In the genomic region with DNA sequence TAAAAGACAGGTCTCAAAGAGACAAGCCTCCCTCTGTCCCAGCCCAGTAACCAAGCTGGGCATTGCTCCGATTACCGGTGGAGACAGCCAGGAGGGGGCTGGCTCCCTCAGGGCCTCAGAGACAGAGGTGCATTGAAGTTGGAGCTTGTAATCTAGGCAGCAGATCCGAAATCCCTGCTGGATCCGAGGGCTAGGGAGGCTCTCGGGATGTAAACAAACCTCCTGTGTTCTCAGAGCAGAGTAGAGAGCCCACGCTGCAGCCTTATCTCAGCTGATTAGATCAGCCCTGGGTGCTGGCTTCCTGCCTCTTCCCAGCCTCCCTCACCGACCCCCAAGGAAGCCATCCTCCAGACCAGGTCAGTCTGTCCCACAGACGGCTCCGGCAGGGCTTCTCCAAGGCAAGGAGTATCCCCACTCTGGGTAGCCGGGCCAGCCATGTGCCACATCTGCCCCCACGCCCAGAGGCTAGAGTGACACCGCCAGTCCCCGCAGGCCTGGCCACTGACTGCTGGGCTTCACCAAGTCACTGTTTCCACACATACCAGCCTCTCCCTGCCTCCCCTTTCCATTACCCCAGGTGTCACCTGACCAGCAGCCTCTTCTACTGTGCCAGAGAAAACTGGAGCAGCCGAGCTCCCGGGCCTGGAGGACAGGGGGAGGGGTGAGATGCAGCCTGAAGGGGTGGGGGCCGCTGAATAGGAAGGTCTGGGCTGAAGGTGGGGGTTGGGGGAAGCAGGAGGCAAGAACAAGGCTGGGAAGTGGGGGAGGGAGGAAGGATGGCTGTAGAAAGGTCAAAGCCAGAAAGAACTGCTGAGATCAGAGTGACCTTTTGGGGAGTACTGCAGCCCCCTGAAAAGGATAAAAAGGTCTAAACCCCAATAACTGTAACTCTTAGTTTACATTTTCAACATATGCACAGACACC, we compare ENCODE assay signal across 8 cellular contexts. TPM values are rescaled to one million over a fixed set of nuclear protein-coding genes. Genes with fewer than 3 reads are reported as not detected.
A peak's percentile ranks its signal among the peaks of the same experiment; 100 is the strongest.
DNase-seq lines count a peak whose midpoint lies in the region; ATAC-seq lines count a peak whose summit lies in the region.

No MANE protein-coding gene starts in this region.

- H3K27ac Mint-ChIP-seq in activated naive CD8-positive, alpha-beta T cell treated with anti-CD3 and anti-CD28 coated beads, Interleukin-2, amount 50 U/mL, for 24 hours: no peak overlapping the region
- no peak overlapping the region for H3K27ac Mint-ChIP-seq in activated naive CD8-positive, alpha-beta T cell treated with anti-CD3 and anti-CD28 coated beads for 36 hours

- no peak for DNase-seq in activated naive CD8-positive, alpha-beta T cell treated with anti-CD3 and anti-CD28 coated beads, Interleukin-2, amount 50 U/mL, for 24 hours
- no peak for DNase-seq in activated naive CD8-positive, alpha-beta T cell treated with anti-CD3 and anti-CD28 coated beads for 36 hours
- peak; percentile 79 to 83 for DNase-seq in T47D (ENCODE audit: low read depth in 1 of 2, low spot score in 1 of 2)
- DNase-seq in islet precursor cell: peak; percentile 98
- DNase-seq in activated CD4-positive, alpha-beta T cell treated with anti-CD3 and anti-CD28 coated beads, Interleukin-2, amount 50 U/mL, for 48 hours: no peak
- DNase-seq in GF-D8 (lab: John Stamatoyannopoulos, UW): no peak

- peak; percentile 16 for ATAC-seq in activated naive CD8-positive, alpha-beta T cell treated with anti-CD3 and anti-CD28 coated beads, Interleukin-2, amount 50 U/mL, for 24 hours
- no peak for ATAC-seq in HG03095 (IDR thresholded peaks at IDR 0.05; ENCODE audit: unreplicated experiment)

- peaks cover 93% of the 10 kb centered on the region for H3K4me1 ChIP-seq in stomach smooth muscle (ENCODE audit: control insufficient read depth, insufficient read depth, low read length)

- no peaks in the 10 kb centered on the region for H3K27me3 ChIP-seq in stomach smooth muscle (ENCODE audit: control insufficient read depth in 1 of 2, insufficient read depth in 2 of 2, low read length in 2 of 2)

- peak overlapping the region; percentile 36 to 91 for H3K4me3 ChIP-seq in stomach smooth muscle (ENCODE audit: low read length in 2 of 2)

- H3K36me3 ChIP-seq in stomach smooth muscle (ENCODE audit: control insufficient read depth in 2 of 2, insufficient read depth in 2 of 2, low read length in 2 of 2): peaks cover 4 to 9% of the 10 kb centered on the region in 2 donors

- peaks cover 47% of the 10 kb centered on the region for H3K36me3 Mint-ChIP-seq in activated naive CD8-positive, alpha-beta T cell treated with anti-CD3 and anti-CD28 coated beads, Interleukin-2, amount 50 U/mL, for 24 hours (ENCODE audit: low read depth)
- H3K36me3 Mint-ChIP-seq in activated naive CD8-positive, alpha-beta T cell treated with anti-CD3 and anti-CD28 coated beads for 36 hours: peaks cover 6% of the 10 kb centered on the region

- peak overlapping the region; percentile 85 for H3K27ac ChIP-seq in stomach smooth muscle (ENCODE audit: low read length)

- peaks cover 50% of the 10 kb centered on the region for H3K4me1 Mint-ChIP-seq in activated naive CD8-positive, alpha-beta T cell treated with anti-CD3 and anti-CD28 coated beads, Interleukin-2, amount 50 U/mL, for 24 hours
- peaks cover 25% of the 10 kb centered on the region for H3K4me1 Mint-ChIP-seq in activated naive CD8-positive, alpha-beta T cell treated with anti-CD3 and anti-CD28 coated beads for 36 hours

- H3K27me3 Mint-ChIP-seq in activated naive CD8-positive, alpha-beta T cell treated with anti-CD3 and anti-CD28 coated beads, Interleukin-2, amount 50 U/mL, for 24 hours: no peaks in the 10 kb centered on the region
- peaks cover 29% of the 10 kb centered on the region for H3K27me3 Mint-ChIP-seq in activated naive CD8-positive, alpha-beta T cell treated with anti-CD3 and anti-CD28 coated beads for 36 hours

- peak overlapping the region; percentile 60 to 95 for H3K9ac ChIP-seq in stomach smooth muscle (ENCODE audit: low read length in 2 of 2)

- in situ Hi-C loops in T47D (cut with HindIII; ENCODE audit: low pct_unique_long_range_greater_than_20kb, low sequenced_read_pairs): no loop called here

- H3K4me3 Mint-ChIP-seq in activated naive CD8-positive, alpha-beta T cell treated with anti-CD3 and anti-CD28 coated beads, Interleukin-2, amount 50 U/mL, for 24 hours: no peak overlapping the region
- no peak overlapping the region for H3K4me3 Mint-ChIP-seq in activated naive CD8-positive, alpha-beta T cell treated with anti-CD3 and anti-CD28 coated beads for 36 hours

- no peaks in the 10 kb centered on the region for H3K9me3 Mint-ChIP-seq in activated naive CD8-positive, alpha-beta T cell treated with anti-CD3 and anti-CD28 coated beads, Interleukin-2, amount 50 U/mL, for 24 hours
- no peaks in the 10 kb centered on the region for H3K9me3 Mint-ChIP-seq in activated naive CD8-positive, alpha-beta T cell treated with anti-CD3 and anti-CD28 coated beads for 36 hours

- no peaks in the 10 kb centered on the region for H3K9me3 ChIP-seq in stomach smooth muscle (ENCODE audit: control insufficient read depth in 2 of 2, low read length in 2 of 2)

RNA-seq across cellular contexts. Expression of gene SDC4, which starts 6.0 kb away (rescaled TPM):
- 10 to 100 TPM; 24.6 to 25.5 TPM for total RNA-seq in activated naive CD8-positive, alpha-beta T cell treated with anti-CD3 and anti-CD28 coated beads for 36 hours

RNA-seq across cellular contexts. Expression of gene SYS1, which starts 20.8 kb away (rescaled TPM):
- 10 to 100 TPM; 21.5 to 26.6 TPM for total RNA-seq in activated naive CD8-positive, alpha-beta T cell treated with anti-CD3 and anti-CD28 coated beads for 36 hours

RNA-seq across cellular contexts. Expression of gene MATN4, which starts 34.1 kb away (rescaled TPM):
- 1 to 10 TPM in 1 of 2 experiments, under 1 TPM in 1; 0.64 to 1.1 TPM for total RNA-seq in activated naive CD8-positive, alpha-beta T cell treated with anti-CD3 and anti-CD28 coated beads for 36 hours

RNA-seq across cellular contexts. Expression of gene RBPJL, which starts 35.6 kb away (rescaled TPM):
- not detected for total RNA-seq in activated naive CD8-positive, alpha-beta T cell treated with anti-CD3 and anti-CD28 coated beads for 36 hours

RNA-seq across cellular contexts. Expression of gene TP53TG5, which starts 35.9 kb away (rescaled TPM):
- total RNA-seq in activated naive CD8-positive, alpha-beta T cell treated with anti-CD3 and anti-CD28 coated beads for 36 hours: under 1 TPM; 0.40 to 0.41 TPM

Comparison
In these comparisons a context has a peak if more than half of its experiments do, and no peak if none do; other contexts are left out.
1. DNase-seq: peak in T47D (2 of 2) and islet precursor cell (single experiment); none in activated naive CD8-positive, alpha-beta T cell treated with anti-CD3 and anti-CD28 coated beads, Interleukin-2, amount 50 U/mL, for 24 hours (single experiment), activated naive CD8-positive, alpha-beta T cell treated with anti-CD3 and anti-CD28 coated beads for 36 hours (single experiment), activated CD4-positive, alpha-beta T cell treated with anti-CD3 and anti-CD28 coated beads, Interleukin-2, amount 50 U/mL, for 48 hours (0 of 2) and GF-D8 (single experiment).